ENCODE assay signal across 10 cellular contexts in the genomic region with DNA sequence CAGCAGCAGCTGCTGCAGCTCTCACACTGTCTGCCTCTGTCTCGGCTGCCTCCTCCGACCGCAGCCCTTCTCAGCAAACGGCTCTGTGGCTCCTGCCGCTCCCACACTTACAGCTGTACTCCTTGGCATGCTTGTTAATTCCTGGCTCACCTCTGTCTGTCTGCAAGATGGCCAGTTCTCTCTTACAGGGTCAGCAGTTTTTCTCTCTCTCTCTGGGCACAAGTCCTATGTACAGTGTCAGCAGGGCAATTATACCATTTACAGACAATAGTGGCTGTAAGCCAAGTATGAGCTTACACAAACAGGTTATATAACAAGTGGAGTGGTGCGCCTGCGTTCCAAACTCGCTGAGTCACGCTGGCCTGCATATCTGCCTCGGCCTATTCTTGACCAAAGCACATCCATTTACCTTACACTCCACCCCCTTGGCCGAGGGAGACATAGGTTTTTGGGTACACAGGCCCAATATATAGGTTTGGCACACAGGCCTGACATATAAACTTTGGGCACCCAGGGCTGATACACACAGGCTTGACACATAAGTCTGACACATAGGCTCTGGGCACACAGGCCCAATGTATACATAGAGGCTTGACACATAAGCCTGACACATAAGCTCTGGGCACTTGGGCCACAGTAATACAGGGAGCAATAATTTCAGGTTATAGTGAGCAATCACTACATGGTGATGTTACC. TPM values are rescaled to one million over a fixed set of nuclear protein-coding genes. Genes with fewer than 3 reads are reported as not detected.
DNase-seq lines count a peak whose midpoint lies in the region; ATAC-seq, FAIRE-seq and TF ChIP-seq lines count a peak whose summit lies in the region.
"Had no signal": no experiment of that assay in that cellular context is flagged by ENCODE, and none has a peak within 500 bp of the region (broad histone marks: within the 10 kb centered on the region; RNA-seq: fewer than 3 reads in every experiment).

No MANE protein-coding gene starts in this region.

- no peak for ATAC-seq in activated T-cell treated with anti-CD3 and anti-CD28 coated beads, Interleukin-2, amount 50 U/mL, for 72 hours (replicated peaks in 1 of 2)
- ATAC-seq in GM18858 (IDR thresholded peaks at IDR 0.05; ENCODE audit: unreplicated experiment): no peak

- no peaks in the 10 kb centered on the region for H3K27me3 Mint-ChIP-seq in activated T-cell treated with anti-CD3 and anti-CD28 coated beads, Interleukin-2, amount 50 U/mL, for 24 hours
- H3K27me3 Mint-ChIP-seq in activated T-cell treated with anti-CD3 and anti-CD28 coated beads, Interleukin-2, amount 50 U/mL, for 72 hours (ENCODE audit: low read depth): no peaks in the 10 kb centered on the region
- H3K27me3 Mint-ChIP-seq in brain: peaks cover 13% of the 10 kb centered on the region

- no peak for TF ChIP-seq CTCF in brain (conservative IDR thresholded peaks at IDR 0.05)

- no peak overlapping the region for H3K4me3 Mint-ChIP-seq in activated T-cell treated with anti-CD3 and anti-CD28 coated beads, Interleukin-2, amount 50 U/mL, for 24 hours
- H3K4me3 Mint-ChIP-seq in activated T-cell treated with anti-CD3 and anti-CD28 coated beads, Interleukin-2, amount 50 U/mL, for 72 hours: no peak overlapping the region
- peak overlapping the region in 2 of 5 experiments; percentile 66 to 71 for H3K4me3 Mint-ChIP-seq in brain

- no peak for DNase-seq in activated T-cell treated with anti-CD3 and anti-CD28 coated beads, Interleukin-2, amount 50 U/mL, for 24 hours
- no peak for DNase-seq in activated T-cell treated with anti-CD3 and anti-CD28 coated beads, Interleukin-2, amount 50 U/mL, for 72 hours
- DNase-seq in urothelium cell line (ENCODE audit: low spot score) (peak; percentile 53), AG20443 (ENCODE audit: low spot score) (no peak)
- no peak for DNase-seq in effector CD4-positive, alpha-beta T cell

- H3K4me1 Mint-ChIP-seq in activated T-cell treated with anti-CD3 and anti-CD28 coated beads, Interleukin-2, amount 50 U/mL, for 24 hours (ENCODE audit: low read depth): peaks cover 41% of the 10 kb centered on the region
- peaks cover 44% of the 10 kb centered on the region for H3K4me1 Mint-ChIP-seq in activated T-cell treated with anti-CD3 and anti-CD28 coated beads, Interleukin-2, amount 50 U/mL, for 72 hours (ENCODE audit: low read depth)
- H3K4me1 Mint-ChIP-seq in brain: peaks cover 62% of the 10 kb centered on the region

- peak; percentile 53 for FAIRE-seq in urothelium cell line (lab: Jason Lieb, UNC)
- FAIRE-seq: GM19239, islet of Langerhans had no signal

- H3K27ac Mint-ChIP-seq in activated T-cell treated with anti-CD3 and anti-CD28 coated beads, Interleukin-2, amount 50 U/mL, for 24 hours: peak overlapping the region; percentile 53
- no peak overlapping the region for H3K27ac Mint-ChIP-seq in activated T-cell treated with anti-CD3 and anti-CD28 coated beads, Interleukin-2, amount 50 U/mL, for 72 hours
- peak overlapping the region in 4 of 5 experiments; percentile 36 to 73 (median 44) for H3K27ac Mint-ChIP-seq in brain

- H3K27me3 ChIP-seq in layer of hippocampus (ENCODE audit: control insufficient read depth, insufficient read depth, low read length): no peaks in the 10 kb centered on the region

- H3K9me3 Mint-ChIP-seq in activated T-cell treated with anti-CD3 and anti-CD28 coated beads, Interleukin-2, amount 50 U/mL, for 24 hours: no peaks in the 10 kb centered on the region
- no peaks in the 10 kb centered on the region for H3K9me3 Mint-ChIP-seq in activated T-cell treated with anti-CD3 and anti-CD28 coated beads, Interleukin-2, amount 50 U/mL, for 72 hours
- H3K9me3 Mint-ChIP-seq in brain: no peaks in the 10 kb centered on the region

- H3K36me3 Mint-ChIP-seq in activated T-cell treated with anti-CD3 and anti-CD28 coated beads, Interleukin-2, amount 50 U/mL, for 24 hours (ENCODE audit: low read depth): peaks cover 6% of the 10 kb centered on the region
- H3K36me3 Mint-ChIP-seq in activated T-cell treated with anti-CD3 and anti-CD28 coated beads, Interleukin-2, amount 50 U/mL, for 72 hours (ENCODE audit: insufficient read depth in 2 of 2): peaks cover 2 to 4% of the 10 kb centered on the region in 2 donors
- H3K36me3 Mint-ChIP-seq in brain: peaks cover 19% of the 10 kb centered on the region

- peak overlapping the region; percentile 0 for H3K27ac ChIP-seq in layer of hippocampus (ENCODE audit: low read depth, low read length)

RNA-seq across cellular contexts. Expression of a gene that starts 4.4 kb away (rescaled TPM):
- total RNA-seq in activated T-cell treated with anti-CD3 and anti-CD28 coated beads, Interleukin-2, amount 50 U/mL, for 72 hours: 1 to 10 TPM; 3.3 to 5.2 TPM
- 3.7 TPM for polyA plus RNA-seq in brain (ENCODE audit: insufficient read depth, low read depth, low replicate concordance)

RNA-seq across cellular contexts. Expression of a gene that starts 18.2 kb away (rescaled TPM):
- 1 to 10 TPM; 1.5 to 2.1 TPM for total RNA-seq in activated T-cell treated with anti-CD3 and anti-CD28 coated beads, Interleukin-2, amount 50 U/mL, for 72 hours
- 19.4 TPM for polyA plus RNA-seq in brain (ENCODE audit: insufficient read depth, low read depth, low replicate concordance)

RNA-seq across cellular contexts. Expression of a gene that starts 45.4 kb away (rescaled TPM):
- total RNA-seq in activated T-cell treated with anti-CD3 and anti-CD28 coated beads, Interleukin-2, amount 50 U/mL, for 72 hours: 1 to 10 TPM; 5.6 to 6.4 TPM
- 4.1 TPM for polyA plus RNA-seq in brain (ENCODE audit: insufficient read depth, low read depth, low replicate concordance)
